Comparison of ENCODE assay signal across 17 cellular contexts in the genomic region with DNA sequence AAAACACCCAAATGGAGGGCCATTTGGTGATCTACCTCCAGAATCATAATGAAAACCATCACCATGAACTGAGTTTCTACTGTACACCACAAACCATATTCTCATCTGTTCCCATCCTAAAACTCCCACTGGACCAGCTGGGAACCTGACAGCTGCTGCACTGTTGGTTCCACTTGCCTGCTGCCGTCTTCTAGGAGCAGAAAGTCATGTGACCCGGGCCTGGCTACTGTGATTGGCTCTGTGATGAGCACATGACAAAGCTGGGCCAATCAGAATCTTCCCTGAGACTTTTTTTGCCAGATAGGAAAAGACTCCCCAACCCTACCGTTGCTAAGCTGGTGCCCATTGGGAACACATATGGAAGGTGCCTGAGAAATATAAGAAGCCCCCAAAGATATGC.
"Had no signal": no experiment of that assay in that cellular context is flagged by ENCODE, and none has a peak within 500 bp of the region (broad histone marks: within the 10 kb centered on the region; RNA-seq: fewer than 3 reads in every experiment).

No MANE protein-coding gene starts in this region.

- DNase-seq: activated CD4-positive, alpha-beta T cell treated with anti-CD3 and anti-CD28 coated beads, Interleukin-2, amount 10 ng/mL, durations not matched to agents 7 days and 5 days; activated CD8-positive, alpha-beta memory T cell treated with anti-CD3 and anti-CD28 coated beads for 24 hours; activated gamma-delta T cell treated with Interleukin-2 at 50 U/mL for 16 hours; activated naive CD8-positive, alpha-beta T cell treated with anti-CD3 and anti-CD28 coated beads, Interleukin-2, amount 10 ng/mL, durations not matched to agents 7 days and 5 days; central memory CD4-positive, alpha-beta T cell; effector CD4-positive, alpha-beta T cell; hippocampal formation; left lung; naive B cell; pancreas; stimulated activated CD4-positive, alpha-beta T cell treated with anti-CD3 and anti-CD28 coated beads, Interleukin-2, amount 100 ng/mL, for 48 hours; stimulated activated naive B cell treated with anti-CD40 and anti-IgM and Interleukin-4, amounts not matched to agents 10 μg/mL and 1 μg/mL and 100 μg/mL, for 72 hours had no signal

- H3K9me3 ChIP-seq: esophagus muscularis mucosa, left lung, pancreas had no signal

- H3K27ac Mint-ChIP-seq: activated CD4-positive, alpha-beta T cell treated with anti-CD3 and anti-CD28 coated beads, Interleukin-2, amount 10 ng/mL, durations not matched to agents 7 days and 5 days; activated naive CD8-positive, alpha-beta T cell treated with anti-CD3 and anti-CD28 coated beads, Interleukin-2, amount 10 ng/mL, durations not matched to agents 7 days and 5 days; brain; stimulated activated naive B cell treated with anti-CD40 and anti-IgM and Interleukin-4, amounts not matched to agents 10 μg/mL and 1 μg/mL and 100 μg/mL, for 72 hours had no signal

- FAIRE-seq: keratinocyte, pancreas had no signal

- H3K4me3 Mint-ChIP-seq: activated CD4-positive, alpha-beta T cell treated with anti-CD3 and anti-CD28 coated beads, Interleukin-2, amount 10 ng/mL, durations not matched to agents 7 days and 5 days; activated naive CD8-positive, alpha-beta T cell treated with anti-CD3 and anti-CD28 coated beads, Interleukin-2, amount 10 ng/mL, durations not matched to agents 7 days and 5 days; brain; naive B cell; stimulated activated naive B cell treated with anti-CD40 and anti-IgM and Interleukin-4, amounts not matched to agents 10 μg/mL and 1 μg/mL and 100 μg/mL, for 72 hours had no signal

- H3K4me1 Mint-ChIP-seq: activated naive CD8-positive, alpha-beta T cell treated with anti-CD3 and anti-CD28 coated beads, Interleukin-2, amount 10 ng/mL, durations not matched to agents 7 days and 5 days; brain; naive B cell; stimulated activated naive B cell treated with anti-CD40 and anti-IgM and Interleukin-4, amounts not matched to agents 10 μg/mL and 1 μg/mL and 100 μg/mL, for 72 hours had no signal

- H3K36me3 ChIP-seq: left lung, pancreas, tibial nerve had no signal

- H3K36me3 Mint-ChIP-seq: activated naive CD8-positive, alpha-beta T cell treated with anti-CD3 and anti-CD28 coated beads, Interleukin-2, amount 10 ng/mL, durations not matched to agents 7 days and 5 days; brain; naive B cell had no signal

- H3K27me3 ChIP-seq: esophagus muscularis mucosa, left lung, pancreas, tibial nerve had no signal

- H3K4me1 ChIP-seq: left lung had no signal

- H3K27me3 Mint-ChIP-seq: activated CD4-positive, alpha-beta T cell treated with anti-CD3 and anti-CD28 coated beads, Interleukin-2, amount 10 ng/mL, durations not matched to agents 7 days and 5 days; activated naive CD8-positive, alpha-beta T cell treated with anti-CD3 and anti-CD28 coated beads, Interleukin-2, amount 10 ng/mL, durations not matched to agents 7 days and 5 days had no signal

- H3K27ac ChIP-seq: coronary artery, esophagus muscularis mucosa, left lung, pancreas had no signal

- ATAC-seq: pancreas; stimulated activated naive B cell treated with anti-CD40 and anti-IgM and Interleukin-4, amounts not matched to agents 10 μg/mL and 1 μg/mL and 100 μg/mL, for 72 hours had no signal

- H3K4me3 ChIP-seq: coronary artery, esophagus muscularis mucosa, left lung, pancreas, tibial nerve had no signal
